In genomic region chr2:28643324-28643723, GRCh38 we compare ENCODE assay signal across 15 cellular contexts.
DNase-seq lines count a peak whose midpoint lies in the region; ATAC-seq, FAIRE-seq and TF ChIP-seq lines count a peak whose summit lies in the region.
"Had no signal": no experiment of that assay in that cellular context is flagged by ENCODE, and none has a peak within 500 bp of the region (broad histone marks: within the 10 kb centered on the region; RNA-seq: fewer than 3 reads in every experiment).

No MANE protein-coding gene starts in this region.

- DNase-seq in HT1080 (ENCODE audit: low read depth) (peak; percentile 43), body of pancreas (peak; percentile 56 to 76 (median 68)), left lobe of liver (ENCODE audit: low spot score) (peak; percentile 68), small intestine (peak; percentile 71), amygdala (lab: John Stamatoyannopoulos, UW) (no peak), DMS 273 (lab: John Stamatoyannopoulos, UW; ENCODE audit: unreplicated experiment) (no peak), GM19239 (ENCODE audit: insufficient read length, low spot score) (no peak)
- DNase-seq: activated CD4-positive, alpha-beta memory T cell treated with anti-CD3 and anti-CD28 coated beads, Interleukin-2, amount 10 ng/mL, durations not matched to agents 7 days and 5 days; activated naive CD4-positive, alpha-beta T cell treated with Interleukin-2 at 50 U/mL for 16 hours; central memory CD4-positive, alpha-beta T cell; stimulated activated CD4-positive, alpha-beta T cell treated with anti-CD3 and anti-CD28 coated beads, Interleukin-4, amount 100 ng/mL, for 4 hours; stimulated activated naive B cell treated with anti-CD40 and anti-IgM and Interleukin-4, amounts not matched to agents 10 μg/mL and 1 μg/mL and 100 μg/mL, for 72 hours had no signal

- 58% methylated on average over 4 to 6 of the region's 6 CpGs for WGBS in body of pancreas, 2 donors
- WGBS in small intestine, 3 donors, result 43 to 73% (median 55%) methylated on average over 6 of the region's 6 CpGs

- no peak for FAIRE-seq in small intestine (lab: Jason Lieb, UNC)
- FAIRE-seq in GM19239 (lab: Jason Lieb, UNC), result no peak

- H3K9me3 ChIP-seq in body of pancreas, result no peaks in the 10 kb centered on the region
- no peaks in the 10 kb centered on the region for H3K9me3 ChIP-seq in small intestine (ENCODE audit: control insufficient read depth, low read depth)
- H3K9me3 ChIP-seq: BLaER1 treated with 17β-estradiol and CSF1 and Interleukin-3, amounts not matched to agents 10 nM and 100 nM had no signal

- H3K27me3 ChIP-seq in body of pancreas (no peaks in the 10 kb centered on the region), small intestine (ENCODE audit: control insufficient read depth in 2 of 2, insufficient read depth in 2 of 2, low read length in 2 of 2) (no peaks in the 10 kb centered on the region)
- H3K27me3 ChIP-seq: BLaER1 treated with 17β-estradiol and CSF1 and Interleukin-3, amounts not matched to agents 10 nM and 100 nM had no signal

- intact Hi-C loops in body of pancreas (cut with DNase I), result no loop called here

- ATAC-seq in body of pancreas (peak; percentile 72), left lobe of liver (peak; percentile 59), GM21576 (IDR thresholded peaks at IDR 0.05; ENCODE audit: unreplicated experiment) (no peak)
- ATAC-seq: HCT116; stimulated activated naive B cell treated with anti-CD40 and anti-IgM and Interleukin-4, amounts not matched to agents 10 μg/mL and 1 μg/mL and 100 μg/mL, for 72 hours had no signal

- TF ChIP-seq CTCF in body of pancreas (IDR thresholded peaks at IDR 0.05), result no peak

- H3K36me3 ChIP-seq in body of pancreas (replicated peaks in 1 of 2; ENCODE audit: insufficient read depth in 1 of 2, low read depth in 2 of 2), result no peaks in the 10 kb centered on the region
- H3K36me3 ChIP-seq in small intestine (ENCODE audit: control insufficient read depth in 2 of 2, insufficient read depth in 2 of 2, low read length in 2 of 2), result no peaks in the 10 kb centered on the region
- H3K36me3 ChIP-seq: BLaER1 treated with 17β-estradiol and CSF1 and Interleukin-3, amounts not matched to agents 10 nM and 100 nM had no signal

- TF ChIP-seq POLR2A in body of pancreas (IDR thresholded peaks at IDR 0.05), result peak in 1 of 3 donors; percentile 15

- H3K4me3 ChIP-seq in body of pancreas, result no peak overlapping the region
- no peak overlapping the region for H3K4me3 ChIP-seq in small intestine (ENCODE audit: low read depth in 1 of 2, low read length in 2 of 2)
- H3K4me3 ChIP-seq: BLaER1 treated with 17β-estradiol and CSF1 and Interleukin-3, amounts not matched to agents 10 nM and 100 nM had no signal

- peaks cover 11% of the 10 kb centered on the region for H3K4me1 ChIP-seq in body of pancreas
- peaks cover 0 to 9% of the 10 kb centered on the region in 2 donors for H3K4me1 ChIP-seq in small intestine (ENCODE audit: control insufficient read depth in 2 of 2, insufficient read depth in 1 of 2, low read depth in 1 of 2, low read length in 1 of 2)

- peak overlapping the region in 3 of 4 donors; percentile 61 to 81 (median 73) for H3K27ac ChIP-seq in body of pancreas
- peak overlapping the region; percentile 21 to 76 for H3K27ac ChIP-seq in small intestine (ENCODE audit: low read depth in 1 of 2, low read length in 1 of 2)
- H3K27ac ChIP-seq: BLaER1 treated with 17β-estradiol and CSF1 and Interleukin-3, amounts not matched to agents 10 nM and 100 nM had no signal

Comparison
In these comparisons a context has a peak if more than half of its experiments do, and no peak if none do; other contexts are left out.
1. DNase-seq: peak in HT1080 (single experiment), body of pancreas (4 of 4), left lobe of liver (single experiment) and small intestine (single experiment); none in amygdala (0 of 56), DMS 273 (single experiment) and GM19239 (single experiment).